Comparison of ENCODE assay signal across 15 cellular contexts in genomic region chr13:26923824-26924605, GRCh38.
DNase-seq lines count a peak whose midpoint lies in the region; ATAC-seq and TF ChIP-seq lines count a peak whose summit lies in the region.
"Had no signal": no experiment of that assay in that cellular context is flagged by ENCODE, and none has a peak within 500 bp of the region (broad histone marks: within the 10 kb centered on the region; RNA-seq: fewer than 3 reads in every experiment).

No MANE protein-coding gene starts in this region.

- TF ChIP-seq CTCF in cardiac muscle cell (IDR thresholded peaks at IDR 0.05; ENCODE audit: low read depth, low read length) = no peak
- TF ChIP-seq CTCF in mammary epithelial cell (conservative IDR thresholded peaks at IDR 0.05 in 1 of 2, IDR thresholded peaks at IDR 0.05 in 1 of 2; ENCODE audit: extremely low read depth in 1 of 2, insufficient read depth in 1 of 2, low read depth in 1 of 2, low read length in 2 of 2) = no peak
- TF ChIP-seq CTCF in Peyer's patch (IDR thresholded peaks at IDR 0.05) = no peak
- no peak for TF ChIP-seq CTCF in Calu3 (IDR thresholded peaks at IDR 0.05; ENCODE audit: unreplicated experiment)

- WGBS in mammary epithelial cell (ENCODE audit: low coverage, missing lambda C conversion rate) = 2% methylated on average over 7 of the region's 7 CpGs

- dilution Hi-C loops in mammary epithelial cell (cut with HindIII; ENCODE audit: low sequenced_read_pairs) = no loop called here

- H3K4me3 ChIP-seq in cardiac muscle cell (no peak overlapping the region), mammary epithelial cell (replicated peaks in 1 of 3; ENCODE audit: insufficient read depth in 1 of 3, low read depth in 2 of 3, low read length in 3 of 3) (peak overlapping the region in 1 of 3 experiments; percentile 8), Peyer's patch (no peak overlapping the region)

- no peaks in the 10 kb centered on the region for H3K79me2 ChIP-seq in mammary epithelial cell (ENCODE audit: insufficient read depth, low read length)

- H3K9me3 Mint-ChIP-seq in Calu3 (ENCODE audit: low read depth, unreplicated experiment) = no peaks in the 10 kb centered on the region
- H3K9me3 Mint-ChIP-seq: T-cell had no signal

- H3K4me3 Mint-ChIP-seq in Calu3 (ENCODE audit: low read depth, unreplicated experiment) = no peak overlapping the region
- H3K4me3 Mint-ChIP-seq: T-cell had no signal

- H4K20me1 ChIP-seq in mammary epithelial cell (ENCODE audit: insufficient read depth, low read length) = no peaks in the 10 kb centered on the region

- no peak for TF ChIP-seq POLR2A in Peyer's patch (IDR thresholded peaks at IDR 0.05)

- in situ Hi-C loops in mammary epithelial cell (cut with MboI; ENCODE audit: low sequenced_read_pairs in 2 of 2) = no loop called here

- H3K9me3 ChIP-seq in cardiac muscle cell (ENCODE audit: low read depth) (no peaks in the 10 kb centered on the region), mammary epithelial cell (replicated peaks; ENCODE audit: insufficient read depth, low read length) (no peaks in the 10 kb centered on the region), Peyer's patch (no peaks in the 10 kb centered on the region)

- no peaks in the 10 kb centered on the region for H3K36me3 Mint-ChIP-seq in Calu3 (ENCODE audit: insufficient read depth, unreplicated experiment)
- H3K36me3 Mint-ChIP-seq: T-cell had no signal

- H3K4me1 Mint-ChIP-seq in Calu3 (ENCODE audit: low read depth, unreplicated experiment) = peaks cover 10% of the 10 kb centered on the region
- H3K4me1 Mint-ChIP-seq: T-cell had no signal

- intact Hi-C loops in cardiac septum (cut with DNase I) (no loop called here), mammary epithelial cell (cut with micrococcal nuclease) (no loop called here), Calu3 (cut with micrococcal nuclease; ENCODE audit: unreplicated experiment) (no loop called here)

- no TSS peak for BruUV-seq in mammary epithelial cell (replicated peaks; lab: Mats Ljungman, UMichigan)
- BruUV-seq in Calu3 (replicated peaks; lab: Mats Ljungman, UMichigan) = no TSS peak

- H2AFZ ChIP-seq in mammary epithelial cell (ENCODE audit: low read depth, low read length) = peak overlapping the region; percentile 54

- no peak for ATAC-seq in HG03432 (IDR thresholded peaks at IDR 0.05; ENCODE audit: unreplicated experiment)
- ATAC-seq: T-cell had no signal

- H3K9ac ChIP-seq in mammary epithelial cell (ENCODE audit: insufficient read depth, low read length) = no peak overlapping the region

- H3K27me3 ChIP-seq in cardiac muscle cell = no peaks in the 10 kb centered on the region
- no peaks in the 10 kb centered on the region for H3K27me3 ChIP-seq in mammary epithelial cell (ENCODE audit: insufficient read depth, low read length)
- H3K27me3 ChIP-seq in Peyer's patch = no peaks in the 10 kb centered on the region

- H3K36me3 ChIP-seq in cardiac muscle cell (no peaks in the 10 kb centered on the region), mammary epithelial cell (ENCODE audit: insufficient read depth, low read length) (no peaks in the 10 kb centered on the region), Peyer's patch (no peaks in the 10 kb centered on the region)

- DNase-seq in cardiac muscle cell (ENCODE audit: low read depth in 1 of 2, low spot score in 1 of 2) = peak; percentile 44 to 96
- DNase-seq in cardiac septum (ENCODE audit: low spot score) = no peak
- DNase-seq in mammary epithelial cell = peak; percentile 35
- peak; percentile 79 for DNase-seq in iris pigment epithelial cell (ENCODE audit: low read depth)
- DNase-seq in Peyer's patch = no peak
- DNase-seq in central memory CD4-positive, alpha-beta T cell = no peak
- no peak for DNase-seq in Calu3
- DNase-seq: activated CD4-positive, alpha-beta T cell treated with anti-CD3 and anti-CD28 coated beads for 1 hour; amygdala; GOT3; NCI-H2107; stimulated activated CD4-positive, alpha-beta T cell treated with anti-CD3 and anti-CD28 coated beads, Interleukin-2, amount 100 ng/mL, for 24 hours; T-cell had no signal

- peaks cover 82% of the 10 kb centered on the region for H3K27me3 Mint-ChIP-seq in Calu3 (ENCODE audit: unreplicated experiment)

- H3K4me2 ChIP-seq in mammary epithelial cell (ENCODE audit: insufficient read depth, low read depth, low read length) = peak overlapping the region; percentile 62

- H3K27ac Mint-ChIP-seq in Calu3 (ENCODE audit: unreplicated experiment) = no peak overlapping the region

- H3K4me1 ChIP-seq in cardiac muscle cell (ENCODE audit: low read depth) = peaks cover 7% of the 10 kb centered on the region
- H3K4me1 ChIP-seq in mammary epithelial cell (ENCODE audit: insufficient read depth, low read length) = peaks cover 13% of the 10 kb centered on the region
- H3K4me1 ChIP-seq in Peyer's patch = no peaks in the 10 kb centered on the region

- peak overlapping the region; percentile 19 for H3K27ac ChIP-seq in cardiac muscle cell
- no peak overlapping the region for H3K27ac ChIP-seq in mammary epithelial cell (ENCODE audit: insufficient read depth, low read depth, low read length)
- no peak overlapping the region for H3K27ac ChIP-seq in Peyer's patch
- H3K27ac ChIP-seq: HL-60 had no signal

- CTCF ChIA-PET in mammary epithelial cell (lab: Charles Lee; ENCODE audit: low non-redundant PET) (no interaction called here), Calu3 (lab: Charles Lee) (interaction anchor here (0.7 kb wide), 1 partner anchor 667 kb away, joined by 6 read pairs; no protein-coding TSS in a partner anchor)

Comparison
In these comparisons a context has a peak if more than half of its experiments do, and no peak if none do; other contexts are left out.
1. DNase-seq: peak in cardiac muscle cell (2 of 2), mammary epithelial cell (single experiment) and iris pigment epithelial cell (single experiment); none in cardiac septum (single experiment), Peyer's patch (0 of 3), central memory CD4-positive, alpha-beta T cell (single experiment) and Calu3 (single experiment).